ENCODE assay signal across 11 cellular contexts in the genomic region with DNA sequence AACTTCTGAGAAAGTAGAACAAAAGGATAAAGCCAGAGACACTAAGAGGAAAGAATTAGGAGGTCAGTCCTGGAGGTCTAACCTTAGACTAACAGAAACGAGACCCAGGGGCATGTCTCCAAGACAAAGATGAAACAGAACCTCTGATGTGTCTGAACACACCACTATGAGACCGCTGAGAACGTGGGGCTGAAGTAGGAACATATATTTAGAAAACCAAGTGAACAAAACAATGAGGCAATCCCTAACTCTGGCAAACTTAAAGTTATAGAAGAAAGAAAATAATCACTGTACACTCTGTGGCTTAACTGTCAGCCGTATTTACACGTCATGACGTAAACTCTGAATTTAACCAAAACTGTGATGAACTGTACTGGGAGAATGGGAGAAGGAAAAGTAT. TPM values are rescaled to one million over a fixed set of nuclear protein-coding genes. Genes with fewer than 3 reads are reported as not detected.
DNase-seq lines count a peak whose midpoint lies in the region; ATAC-seq and TF ChIP-seq lines count a peak whose summit lies in the region.
"Had no signal": no experiment of that assay in that cellular context is flagged by ENCODE, and none has a peak within 500 bp of the region (broad histone marks: within the 10 kb centered on the region; RNA-seq: fewer than 3 reads in every experiment).

No MANE protein-coding gene starts in this region.

- peaks cover 92% of the 10 kb centered on the region for H3K4me1 Mint-ChIP-seq in HFFc6 (ENCODE audit: low read depth)

- H3K4me3 ChIP-seq in hepatocyte (no peak overlapping the region), skeletal muscle satellite cell (ENCODE audit: low read length) (no peak overlapping the region)

- peaks cover 67% of the 10 kb centered on the region for H3K36me3 Mint-ChIP-seq in HFFc6 (ENCODE audit: low read depth)

- peaks cover 4% of the 10 kb centered on the region for H3K27me3 Mint-ChIP-seq in HFFc6 (ENCODE audit: insufficient read depth)

- no peaks in the 10 kb centered on the region for H3K9me2 ChIP-seq in hepatocyte (replicated peaks; ENCODE audit: insufficient read depth)

- H3K36me3 ChIP-seq in hepatocyte (replicated peaks; ENCODE audit: insufficient read depth, low read depth) (no peaks in the 10 kb centered on the region), skeletal muscle satellite cell (ENCODE audit: insufficient read depth, low read length) (peaks cover 66% of the 10 kb centered on the region)

- DNase-seq in HFFc6 (no peak), hepatocyte (ENCODE audit: low spot score) (no peak)
- no peak for DNase-seq in stimulated activated CD4-positive, alpha-beta T cell treated with anti-CD3 and anti-CD28 coated beads, Interleukin-12 subunit alpha, Interleukin-12 subunit beta, amount 100 ng/mL, for 4 hours
- no peak for DNase-seq in stimulated activated naive CD4-positive, alpha-beta T cell (lab: John Stamatoyannopoulos, UW)
- DNase-seq: activated effector memory CD4-positive, alpha-beta T cell treated with Interleukin-2 at 50 U/mL for 16 hours; NCI-H1436 treated with DMSO at 0.1 percent for 48 hours; PC-3 had no signal

- peak overlapping the region; percentile 99 for H3K27ac Mint-ChIP-seq in HFFc6

- no peak overlapping the region for H2AFZ ChIP-seq in hepatocyte

- H3K9me3 Mint-ChIP-seq in HFFc6, result no peaks in the 10 kb centered on the region

- TF ChIP-seq CTCF in HFFc6 (IDR thresholded peaks at IDR 0.05) (no peak), hepatocyte (IDR thresholded peaks at IDR 0.05; ENCODE audit: poor library complexity) (no peak)

- peak overlapping the region; percentile 75 for H3K27ac ChIP-seq in angular gyrus (ENCODE audit: low read depth, low read length)
- H3K27ac ChIP-seq in hepatocyte, result peak overlapping the region; percentile 95

- peak overlapping the region; percentile 47 for H3K4me3 Mint-ChIP-seq in HFFc6

- WGBS in hepatocyte (ENCODE audit: low lambda C conversion rate, missing lambda C conversion rate), result 69% methylated on average over 6 of the region's 6 CpGs

- H3K9me3 ChIP-seq in hepatocyte (ENCODE audit: low read depth), result no peaks in the 10 kb centered on the region
- H3K9me3 ChIP-seq in skeletal muscle satellite cell (replicated peaks; ENCODE audit: low read length), result no peaks in the 10 kb centered on the region

- H4K20me1 ChIP-seq in hepatocyte (ENCODE audit: insufficient read depth, poor library complexity, severe bottlenecking), result no peaks in the 10 kb centered on the region

- H3K4me1 ChIP-seq in hepatocyte (ENCODE audit: insufficient read depth) (peaks cover 51% of the 10 kb centered on the region), skeletal muscle satellite cell (ENCODE audit: control insufficient read depth, insufficient read depth, low read length) (peaks cover 60% of the 10 kb centered on the region)

- peak overlapping the region; percentile 40 for H3K9ac ChIP-seq in skeletal muscle satellite cell (ENCODE audit: low read depth, low read length)

- H3K27me3 ChIP-seq in hepatocyte, result no peaks in the 10 kb centered on the region
- no peaks in the 10 kb centered on the region for H3K27me3 ChIP-seq in skeletal muscle satellite cell (ENCODE audit: control insufficient read depth, insufficient read depth, low read length)

- ATAC-seq in HG03196 (IDR thresholded peaks at IDR 0.05; ENCODE audit: unreplicated experiment) (no peak), GM18511 (IDR thresholded peaks at IDR 0.05; ENCODE audit: unreplicated experiment) (no peak)
- ATAC-seq: PC-3 had no signal

- H3K4me2 ChIP-seq in hepatocyte (peak overlapping the region; percentile 17), skeletal muscle satellite cell (ENCODE audit: low read length) (no peak overlapping the region)

- H3K79me2 ChIP-seq in hepatocyte, result peaks cover 54% of the 10 kb centered on the region

RNA-seq across cellular contexts. Expression of a gene that starts 17.9 kb away (rescaled TPM):
- 100 to 1,000 TPM; 127 to 145 (median 134) TPM for total RNA-seq in HFFc6 (2021; fragmentation: NEBNext Ultra II Directional; extraction: Animal tissue kit (Norgen Biotek cat#: 25700))
- total RNA-seq in hepatocyte, result 29.7 and 37.0 TPM in 2 replicates
- 29.4 and 38.9 TPM in 2 replicates for polyA plus RNA-seq in hepatocyte
- total RNA-seq in skeletal muscle satellite cell (2012; rRNA removed), result 49.4 and 75.4 TPM in 2 replicates

RNA-seq across cellular contexts. Expression of a gene that starts 18.2 kb away (rescaled TPM):
- 10 to 100 TPM; 41.3 to 43.6 (median 43.1) TPM for total RNA-seq in HFFc6 (2021; fragmentation: NEBNext Ultra II Directional; extraction: Animal tissue kit (Norgen Biotek cat#: 25700))
- total RNA-seq in hepatocyte, result 30.5 and 35.5 TPM in 2 replicates
- polyA plus RNA-seq in hepatocyte, result 20.1 and 22.7 TPM in 2 replicates
- total RNA-seq in skeletal muscle satellite cell (2012; rRNA removed), result 30.6 and 33.7 TPM in 2 replicates
